34 cellular contexts compared by ENCODE assay signal in the genomic region with DNA sequence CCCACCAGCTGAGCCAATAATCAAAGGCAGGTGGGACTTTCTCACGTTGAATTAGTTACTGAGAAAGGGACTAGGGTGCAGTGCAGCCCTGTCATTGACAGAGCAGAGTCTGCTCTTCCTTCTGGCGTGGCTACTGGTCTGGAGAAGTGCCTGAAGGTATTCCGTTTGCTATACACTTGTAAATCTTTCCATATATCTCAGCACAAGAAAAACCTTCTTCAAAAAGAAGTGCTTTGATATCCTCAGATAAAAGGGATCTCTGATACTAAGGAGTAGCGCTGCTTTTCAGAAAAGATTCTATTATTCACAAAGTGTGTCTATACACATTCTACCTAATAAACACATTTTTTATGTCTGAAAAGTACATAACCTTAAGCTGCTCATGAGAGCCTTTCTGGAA.
DNase-seq lines count a peak whose midpoint lies in the region; FAIRE-seq and TF ChIP-seq lines count a peak whose summit lies in the region.
"Had no signal": no experiment of that assay in that cellular context is flagged by ENCODE, and none has a peak within 500 bp of the region (broad histone marks: within the 10 kb centered on the region; RNA-seq: fewer than 3 reads in every experiment).

No MANE protein-coding gene starts in this region.

- POLR2A ChIA-PET in SK-N-SH (lab: Yijun Ruan, JAX), result no interaction called here

- TF ChIP-seq EP300 in SK-N-SH (IDR thresholded peaks at IDR 0.05; ENCODE audit: borderline replicate concordance in 1 of 2, low read depth in 1 of 2, low read length in 1 of 2), result no peak

- no peaks in the 10 kb centered on the region for H3K27me3 ChIP-seq in SK-N-SH (ENCODE audit: insufficient read depth)
- H3K27me3 ChIP-seq: BE2C; BLaER1; BLaER1 treated with 17β-estradiol and CSF1 and Interleukin-3, amounts not matched to agents 10 nM and 100 nM had no signal

- H3K9me3 ChIP-seq in SK-N-SH, result no peaks in the 10 kb centered on the region
- H3K9me3 ChIP-seq: BE2C, Caco-2 had no signal

- WGBS in SK-N-SH (ENCODE audit: low lambda C conversion rate), result 21% methylated on average over 4 of the region's 4 CpGs

- FAIRE-seq in H54 (lab: Jason Lieb, UNC), result no peak
- FAIRE-seq: A204.1, A549, D721Med had no signal

- no peak overlapping the region for H2AFZ ChIP-seq in SK-N-SH (ENCODE audit: low read depth)

- no peaks in the 10 kb centered on the region for H3F3A ChIP-seq in SK-N-SH (replicated peaks; ENCODE audit: insufficient read depth)

- no peaks in the 10 kb centered on the region for H3K4me1 ChIP-seq in SK-N-SH (ENCODE audit: control insufficient read depth in 1 of 2, insufficient read depth in 2 of 2, low read depth in 1 of 2, low read length in 1 of 2)
- H3K4me1 ChIP-seq: A549, BE2C, Caco-2 had no signal

- peaks cover 5% of the 10 kb centered on the region for H3K4me1 Mint-ChIP-seq in progenitor cell of endocrine pancreas (ENCODE audit: low read depth)
- H3K4me1 Mint-ChIP-seq: B cell; CD14-positive monocyte; CD4-positive, alpha-beta memory T cell; CD4-positive, CD25-positive, alpha-beta regulatory T cell; CD8-positive, alpha-beta memory T cell had no signal

- H3K4me3 Mint-ChIP-seq in progenitor cell of endocrine pancreas (ENCODE audit: low read depth), result no peak overlapping the region
- H3K4me3 Mint-ChIP-seq: B cell; CD14-positive monocyte; CD4-positive, alpha-beta memory T cell; CD4-positive, alpha-beta T cell; CD4-positive, CD25-positive, alpha-beta regulatory T cell; CD8-positive, alpha-beta memory T cell; CD8-positive, alpha-beta T cell had no signal

- H3K27me3 Mint-ChIP-seq in progenitor cell of endocrine pancreas, result no peaks in the 10 kb centered on the region

- no peaks in the 10 kb centered on the region for H3K79me2 ChIP-seq in SK-N-SH (ENCODE audit: insufficient read depth)

- peaks cover 7% of the 10 kb centered on the region for H3K9me3 Mint-ChIP-seq in progenitor cell of endocrine pancreas (ENCODE audit: low read depth)
- H3K9me3 Mint-ChIP-seq: CD4-positive, alpha-beta T cell had no signal

- H3K36me3 ChIP-seq in SK-N-SH (replicated peaks in 1 of 2; ENCODE audit: control insufficient read depth in 1 of 2, insufficient read depth in 2 of 2, low read length in 1 of 2), result no peaks in the 10 kb centered on the region
- H3K36me3 ChIP-seq: BE2C, BLaER1 had no signal

- CTCF ChIA-PET in SK-N-SH (lab: Yijun Ruan, JAX), result interaction anchor here (0.6 to 4.0 kb wide), 4 partner anchors 22 to 286 kb away, joined by 3 to 21 read pairs (median 4); no protein-coding TSS in a partner anchor

- no peak for TF ChIP-seq RAD21 in SK-N-SH (IDR thresholded peaks at IDR 0.05; ENCODE audit: low read length)

- peaks cover 3% of the 10 kb centered on the region for H3K36me3 Mint-ChIP-seq in progenitor cell of endocrine pancreas (ENCODE audit: insufficient read depth)
- H3K36me3 Mint-ChIP-seq: CD4-positive, alpha-beta memory T cell; CD4-positive, CD25-positive, alpha-beta regulatory T cell; CD8-positive, alpha-beta T cell had no signal

- no peak overlapping the region for H3K27ac ChIP-seq in SK-N-SH (ENCODE audit: low read depth in 2 of 2, low read length in 1 of 2)
- H3K27ac ChIP-seq: 22Rv1; A549; BLaER1; BLaER1 treated with 17β-estradiol and CSF1 and Interleukin-3, amounts not matched to agents 10 nM and 100 nM; C4-2B had no signal

- no peak overlapping the region for H3K4me3 ChIP-seq in SK-N-SH (ENCODE audit: low read depth in 2 of 2, low read length in 1 of 2)
- H3K4me3 ChIP-seq: A549; BLaER1; BLaER1 treated with 17β-estradiol and CSF1 and Interleukin-3, amounts not matched to agents 10 nM and 100 nM had no signal

- no peaks in the 10 kb centered on the region for H4K20me1 ChIP-seq in SK-N-SH (ENCODE audit: insufficient read depth)
- H4K20me1 ChIP-seq: BLaER1; BLaER1 treated with 17β-estradiol and CSF1 and Interleukin-3, amounts not matched to agents 10 nM and 100 nM had no signal

- no peak overlapping the region for H3K4me2 ChIP-seq in SK-N-SH
- H3K4me2 ChIP-seq: A549, BLaER1 had no signal

- H3K27ac Mint-ChIP-seq in progenitor cell of endocrine pancreas, result peak overlapping the region; percentile 37
- H3K27ac Mint-ChIP-seq: B cell; CD4-positive, alpha-beta memory T cell; CD4-positive, alpha-beta T cell; CD4-positive, CD25-positive, alpha-beta regulatory T cell; CD8-positive, alpha-beta T cell had no signal

- H3K9me2 ChIP-seq in SK-N-SH, result no peaks in the 10 kb centered on the region

- no peak overlapping the region for H3K9ac ChIP-seq in SK-N-SH
- H3K9ac ChIP-seq: BLaER1; BLaER1 treated with 17β-estradiol and CSF1 and Interleukin-3, amounts not matched to agents 10 nM and 100 nM had no signal

- peak; percentile 66 for DNase-seq in G401 (ENCODE audit: low spot score)
- DNase-seq in cerebellar cortex (ENCODE audit: low spot score), result peak; percentile 59
- no peak for DNase-seq in progenitor cell of endocrine pancreas (ENCODE audit: low spot score, unreplicated experiment)
- DNase-seq in SK-N-SH, result no peak
- no peak for DNase-seq in activated CD4-positive, alpha-beta T cell treated with anti-CD3 and anti-CD28 coated beads, Interleukin-2, amount 50 U/mL, for 48 hours
- DNase-seq in H54 (ENCODE audit: insufficient read length, low spot score), result no peak
- DNase-seq: 8988T; ACHN; AML-193; BE2C; Caco-2; Calu3; CD4-positive, alpha-beta memory T cell; CD4-positive, alpha-beta T cell; CD4-positive, CD25-positive, alpha-beta regulatory T cell; CD8-positive, alpha-beta memory T cell; CD8-positive, alpha-beta T cell; COR-L47; DMS 273 treated with DMSO at 0.1 percent for 48 hours; DMS153; DMS53; DMS79; DMS79 treated with DMSO at 0.1 percent for 48 hours; DND-41; EL had no signal

- TF ChIP-seq POLR2A in H54 (IDR thresholded peaks at IDR 0.05; ENCODE audit: low read depth, low read length), result no peak

- in situ Hi-C loops in G401 (cut with HindIII; ENCODE audit: low sequenced_read_pairs), result no loop called here

- no peak for TF ChIP-seq CTCF in progenitor cell of endocrine pancreas (IDR thresholded peaks at IDR 0.05; ENCODE audit: unreplicated experiment)
- no peak for TF ChIP-seq CTCF in SK-N-SH (IDR thresholded peaks at IDR 0.05)

TF ChIP-seq in SK-N-SH, 30 proteins besides CTCF, POLR2A, EP300 and RAD21:
- TF ChIP-seq TEAD4 (IDR thresholded peaks at IDR 0.05; ENCODE audit: borderline replicate concordance, insufficient read depth) (no peak), FOXJ3 (CRISPR knock-in tag; IDR thresholded peaks at IDR 0.05) (no peak), FOXM1 (IDR thresholded peaks at IDR 0.05; ENCODE audit: low read depth) (no peak), ELF1 (IDR thresholded peaks at IDR 0.05) (no peak), RXRA (IDR thresholded peaks at IDR 0.05; ENCODE audit: borderline replicate concordance, low read depth) (no peak), TCF12 (IDR thresholded peaks at IDR 0.05) (no peak), NFIC (IDR thresholded peaks at IDR 0.05; ENCODE audit: borderline replicate concordance) (no peak), SMC3 (IDR thresholded peaks at IDR 0.05; ENCODE audit: low read depth, low read length) (no peak), NRF1 (IDR thresholded peaks at IDR 0.05; ENCODE audit: low read depth, low read length) (no peak), CHD2 (IDR thresholded peaks at IDR 0.05; ENCODE audit: low read length, partially characterized antibody) (no peak), YY1 (IDR thresholded peaks at IDR 0.05; ENCODE audit: low read depth) (no peak)
TF ChIP-seq in SK-N-SH: peak in this region for 0.

Comparison
In these comparisons a context has a peak if more than half of its experiments do, and no peak if none do; other contexts are left out.
1. DNase-seq: peak in G401 (single experiment) and cerebellar cortex (single experiment); none in progenitor cell of endocrine pancreas (single experiment), SK-N-SH (single experiment), activated CD4-positive, alpha-beta T cell treated with anti-CD3 and anti-CD28 coated beads, Interleukin-2, amount 50 U/mL, for 48 hours (0 of 2) and H54 (single experiment).